12 cellular contexts compared by ENCODE assay signal in the genomic region with DNA sequence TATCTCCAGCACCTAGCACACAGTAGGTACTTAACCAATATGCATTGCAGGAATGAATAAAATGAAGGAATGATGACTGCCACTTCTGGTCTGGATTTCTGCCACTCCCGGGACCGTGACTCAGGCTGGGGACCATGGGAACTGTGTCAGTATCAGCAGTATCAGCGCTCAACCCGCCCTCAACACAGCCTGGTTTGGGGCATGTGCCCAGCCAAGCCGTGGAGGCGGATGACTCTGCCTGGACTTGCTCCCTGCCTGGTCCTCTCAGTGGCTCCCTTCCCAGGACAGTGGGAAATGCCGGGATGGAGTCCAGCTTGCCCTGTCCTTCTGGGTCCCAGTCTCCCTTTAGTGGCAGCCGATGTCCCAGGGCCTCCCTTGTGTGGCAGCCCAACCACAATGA. TPM values are rescaled to one million over a fixed set of nuclear protein-coding genes. Genes with fewer than 3 reads are reported as not detected.
DNase-seq lines count a peak whose midpoint lies in the region; ATAC-seq and TF ChIP-seq lines count a peak whose summit lies in the region.
"Had no signal": no experiment of that assay in that cellular context is flagged by ENCODE, and none has a peak within 500 bp of the region (broad histone marks: within the 10 kb centered on the region; RNA-seq: fewer than 3 reads in every experiment).

No MANE protein-coding gene starts in this region.

- H3K9me2 ChIP-seq in GM23248 (ENCODE audit: insufficient read depth) = no peaks in the 10 kb centered on the region

- H4K20me1 ChIP-seq in GM23248 (ENCODE audit: insufficient read depth) = no peaks in the 10 kb centered on the region
- no peaks in the 10 kb centered on the region for H4K20me1 ChIP-seq in smooth muscle cell (ENCODE audit: low read depth)

- H3K4me3 ChIP-seq in GM23248 = no peak overlapping the region
- no peak overlapping the region for H3K4me3 ChIP-seq in astrocyte of the spinal cord (ENCODE audit: low read depth, low read length)
- H3K4me3 ChIP-seq in heart left ventricle = no peak overlapping the region
- no peak overlapping the region for H3K4me3 ChIP-seq in smooth muscle cell
- H3K4me3 ChIP-seq in upper lobe of right lung = no peak overlapping the region

- H3K36me3 ChIP-seq in GM23248 (ENCODE audit: low read depth) (no peaks in the 10 kb centered on the region), heart left ventricle (no peaks in the 10 kb centered on the region), smooth muscle cell (ENCODE audit: low read depth) (no peaks in the 10 kb centered on the region), upper lobe of right lung (no peaks in the 10 kb centered on the region)

- H3K27ac ChIP-seq in GM23248 (no peak overlapping the region), heart left ventricle (peak overlapping the region in 1 of 12 donors; percentile 26), smooth muscle cell (ENCODE audit: low read depth) (no peak overlapping the region), upper lobe of right lung (no peak overlapping the region)

- in situ Hi-C loops in GM23248 (cut with MboI) (no loop called here), astrocyte of the spinal cord (cut with HindIII; ENCODE audit: low sequenced_read_pairs) (no loop called here)

- ATAC-seq in heart left ventricle = peak; percentile 93 to 98 (median 95)
- ATAC-seq in GM18498 (IDR thresholded peaks at IDR 0.05; ENCODE audit: unreplicated experiment) = no peak
- no peak for ATAC-seq in upper lobe of right lung
- ATAC-seq: left colon had no signal

- H3F3A ChIP-seq in GM23248 (ENCODE audit: insufficient read depth) (no peaks in the 10 kb centered on the region), smooth muscle cell (ENCODE audit: low read depth) (no peaks in the 10 kb centered on the region)

- CTCF ChIA-PET in HEK293T (lab: Yijun Ruan, JAX) = interaction anchor here (0.7 to 5.5 kb wide), 2 partner anchors 8 to 41 kb away, joined by 4 to 25 read pairs; no protein-coding TSS in a partner anchor

- H3K4me2 ChIP-seq in GM23248 (ENCODE audit: unreplicated experiment) = no peak overlapping the region
- H3K4me2 ChIP-seq in smooth muscle cell = no peak overlapping the region

- peak; percentile 92 for DNase-seq in GM23248
- DNase-seq in astrocyte of the spinal cord (ENCODE audit: low read depth, low spot score) = peak; percentile 14
- peak; percentile 57 to 79 (median 71) for DNase-seq in heart left ventricle
- DNase-seq in smooth muscle cell (lab: John Stamatoyannopoulos, UW; ENCODE audit: unreplicated experiment) = peak; percentile 16
- no peak for DNase-seq in NCI-H510A (lab: John Stamatoyannopoulos, UW)
- no peak for DNase-seq in HEK293T (ENCODE audit: extremely low spot score)
- no peak for DNase-seq in upper lobe of right lung
- DNase-seq: activated CD8-positive, alpha-beta memory T cell treated with anti-CD3 and anti-CD28 coated beads, Interleukin-2, amount 50 U/mL, for 4 hours; left colon; stimulated activated CD4-positive, alpha-beta T cell treated with anti-CD3 and anti-CD28 coated beads, Interleukin-4, amount 100 ng/mL, for 1 hour; T-helper 9 cell had no signal

- H2AFZ ChIP-seq in GM23248 = no peak overlapping the region
- H2AFZ ChIP-seq in smooth muscle cell (ENCODE audit: low read depth) = no peak overlapping the region

- no peak for TF ChIP-seq POLR2A in heart left ventricle (IDR thresholded peaks at IDR 0.05)

- H3K79me2 ChIP-seq in GM23248 (ENCODE audit: insufficient read depth) (no peaks in the 10 kb centered on the region), smooth muscle cell (ENCODE audit: low read depth) (no peaks in the 10 kb centered on the region)

- POLR2A ChIA-PET in HEK293T (lab: Yijun Ruan, JAX) = no interaction called here

- intact Hi-C loops in heart left ventricle (cut with DNase I) = no loop called here
- intact Hi-C loops in upper lobe of right lung (cut with DNase I) = no loop called here

- H3K4me1 ChIP-seq in GM23248 (ENCODE audit: insufficient read depth) = no peaks in the 10 kb centered on the region
- peaks cover 0 to 6% (median 0%) of the 10 kb centered on the region in 12 donors for H3K4me1 ChIP-seq in heart left ventricle
- H3K4me1 ChIP-seq in smooth muscle cell (ENCODE audit: low read depth) = no peaks in the 10 kb centered on the region
- H3K4me1 ChIP-seq in upper lobe of right lung = no peaks in the 10 kb centered on the region

- H3K27me3 ChIP-seq in GM23248 (replicated peaks; ENCODE audit: insufficient read depth) = no peaks in the 10 kb centered on the region
- peaks cover 0 to 7% (median 0%) of the 10 kb centered on the region in 9 donors for H3K27me3 ChIP-seq in heart left ventricle
- H3K27me3 ChIP-seq in smooth muscle cell (ENCODE audit: low read depth) = no peaks in the 10 kb centered on the region
- no peaks in the 10 kb centered on the region for H3K27me3 ChIP-seq in upper lobe of right lung

- WGBS in GM23248 (ENCODE audit: low coverage in 1 of 2, low lambda C conversion rate in 2 of 2, missing lambda C conversion rate in 2 of 2), 2 experiments = 31 to 34% methylated on average over 8 of the region's 8 CpGs
- 34 to 50% (median 38%) methylated on average over 4 to 8 of the region's 8 CpGs for WGBS in heart left ventricle, 4 donors
- WGBS in smooth muscle cell (ENCODE audit: low lambda C conversion rate) = 47% methylated on average over 8 of the region's 8 CpGs

- H3K9ac ChIP-seq in GM23248 = no peak overlapping the region
- no peak overlapping the region for H3K9ac ChIP-seq in smooth muscle cell (ENCODE audit: low read depth)

- no peak for TF ChIP-seq CTCF in astrocyte of the spinal cord (IDR thresholded peaks at IDR 0.05; ENCODE audit: low read depth, low read length)
- TF ChIP-seq CTCF in heart left ventricle (IDR thresholded peaks at IDR 0.05) = no peak
- no peak for TF ChIP-seq CTCF in smooth muscle cell (IDR thresholded peaks at IDR 0.05; ENCODE audit: borderline replicate concordance, insufficient read depth, poor library complexity, severe bottlenecking)
- no peak for TF ChIP-seq CTCF in upper lobe of right lung (IDR thresholded peaks at IDR 0.05)

- H3K9me3 ChIP-seq in GM23248 (ENCODE audit: low read depth) (no peaks in the 10 kb centered on the region), heart left ventricle (no peaks in the 10 kb centered on the region), smooth muscle cell (replicated peaks; ENCODE audit: low read depth) (no peaks in the 10 kb centered on the region), upper lobe of right lung (no peaks in the 10 kb centered on the region)

TF ChIP-seq in HEK293T, 16 proteins besides CTCF, POLR2A, EP300 and RAD21:
- TF ChIP-seq, protein P1, sequence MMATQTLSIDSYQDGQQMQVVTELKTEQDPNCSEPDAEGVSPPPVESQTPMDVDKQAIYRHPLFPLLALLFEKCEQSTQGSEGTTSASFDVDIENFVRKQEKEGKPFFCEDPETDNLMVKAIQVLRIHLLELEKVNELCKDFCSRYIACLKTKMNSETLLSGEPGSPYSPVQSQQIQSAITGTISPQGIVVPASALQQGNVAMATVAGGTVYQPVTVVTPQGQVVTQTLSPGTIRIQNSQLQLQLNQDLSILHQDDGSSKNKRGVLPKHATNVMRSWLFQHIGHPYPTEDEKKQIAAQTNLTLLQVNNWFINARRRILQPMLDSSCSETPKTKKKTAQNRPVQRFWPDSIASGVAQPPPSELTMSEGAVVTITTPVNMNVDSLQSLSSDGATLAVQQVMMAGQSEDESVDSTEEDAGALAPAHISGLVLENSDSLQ (IDR thresholded peaks at IDR 0.05) = no peak
- TF ChIP-seq CTBP1 (IDR thresholded peaks at IDR 0.05; ENCODE audit: borderline replicate concordance) (no peak), ELF4 (IDR thresholded peaks at IDR 0.05) (no peak), BHLHE40 (IDR thresholded peaks at IDR 0.05; ENCODE audit: borderline replicate concordance) (no peak), FOXK2 (IDR thresholded peaks at IDR 0.05) (no peak), ARNT (IDR thresholded peaks at IDR 0.05) (no peak), L3MBTL2 (conservative IDR thresholded peaks at IDR 0.05) (no peak), ZNF384 (IDR thresholded peaks at IDR 0.05) (no peak), HDGF (IDR thresholded peaks at IDR 0.05; ENCODE audit: borderline replicate concordance) (no peak), SP1 (IDR thresholded peaks at IDR 0.05) (no peak), TARDBP (IDR thresholded peaks at IDR 0.05) (no peak), LEF1 (IDR thresholded peaks at IDR 0.05; ENCODE audit: borderline replicate concordance) (no peak), NFRKB (IDR thresholded peaks at IDR 0.05) (no peak), SUZ12 (IDR thresholded peaks at IDR 0.05) (no peak), FOXM1 (IDR thresholded peaks at IDR 0.05; ENCODE audit: borderline replicate concordance) (no peak), FOXA1 (IDR thresholded peaks at IDR 0.05) (no peak)

RNA-seq across cellular contexts. Expression of gene SRCIN1, which starts 55.1 kb away (rescaled TPM):
- not detected in 2 replicates for total RNA-seq in GM23248 (2014; rRNA removed; shearing (Covaris generic))
- not detected in 2 replicates for polyA plus RNA-seq in GM23248 (2016; fragmentation: Nextera tagmentation; extraction: Ambion mirVana)
- 1 to 10 TPM in 5 of 9 donors, under 1 TPM in 4; 0.46 to 1.7 (median 1.1) TPM for total RNA-seq in heart left ventricle
- under 1 TPM; 0.19 to 0.95 TPM for polyA plus RNA-seq in heart left ventricle
- 0.09 and 0.90 TPM in 2 replicates for total RNA-seq in smooth muscle cell
- polyA plus RNA-seq in smooth muscle cell = 0.16 and 0.72 TPM in 2 replicates
- 2.1 TPM for total RNA-seq in upper lobe of right lung

Comparison
In these comparisons a context has a peak if more than half of its experiments do, and no peak if none do; other contexts are left out.
1. DNase-seq: peak in GM23248 (single experiment), astrocyte of the spinal cord (single experiment), heart left ventricle (5 of 5) and smooth muscle cell (single experiment); none in NCI-H510A (single experiment), HEK293T (single experiment) and upper lobe of right lung (single experiment).
2. ATAC-seq: peak in heart left ventricle (4 of 4); none in GM18498 (single experiment) and upper lobe of right lung (single experiment).